In the genomic region with DNA sequence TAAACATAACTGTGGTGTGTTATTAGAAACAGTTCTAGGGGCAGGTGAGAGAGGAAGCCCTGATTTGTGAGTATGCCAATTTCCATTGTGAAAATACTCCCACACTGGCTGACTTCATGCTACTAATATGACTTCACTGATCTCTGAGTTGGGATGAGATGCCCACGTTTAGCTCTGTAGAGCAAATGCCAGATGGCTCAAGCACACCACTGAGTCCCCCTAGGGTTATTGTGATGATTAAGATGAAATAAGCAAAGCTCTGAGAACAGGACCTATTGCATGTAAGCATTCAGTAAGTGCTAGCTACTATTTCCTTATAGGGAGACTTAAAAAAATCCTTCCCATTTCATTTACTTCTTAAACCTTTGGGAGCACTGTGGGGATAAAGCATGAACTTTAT, we compare ENCODE assay signal across 20 cellular contexts.
"Had no signal": no experiment of that assay in that cellular context is flagged by ENCODE, and none has a peak within 500 bp of the region (broad histone marks: within the 10 kb centered on the region; RNA-seq: fewer than 3 reads in every experiment).

No MANE protein-coding gene starts in this region.

- H3K4me3 ChIP-seq: body of pancreas, esophagus squamous epithelium, gastrocnemius medialis, tibial artery had no signal

- ATAC-seq: activated CD4-positive, alpha-beta T cell treated with anti-CD3 and anti-CD28 coated beads for 36 hours; body of pancreas; effector memory CD8-positive, alpha-beta T cell; gastrocnemius medialis; left ventricle myocardium superior; sciatic nerve had no signal

- DNase-seq: activated CD4-positive, alpha-beta T cell treated with anti-CD3 and anti-CD28 coated beads for 36 hours; activated CD4-positive, alpha-beta T cell treated with anti-CD3 and anti-CD28 coated beads, Interleukin-2, amount 50 U/mL, for 48 hours; activated T-cell treated with anti-CD3 and anti-CD28 coated beads for 4 hours; amygdala; body of pancreas; caudate nucleus; effector memory CD8-positive, alpha-beta T cell; esophagus squamous epithelium; gastrocnemius medialis; head of caudate nucleus; kidney glomerular epithelial cell; left ventricle myocardium superior; nephron progenitor cell; nucleus accumbens; stimulated activated CD4-positive, alpha-beta T cell treated with anti-CD3 and anti-CD28 coated beads, Interleukin-12 subunit alpha, Interleukin-12 subunit beta, amount 100 ng/mL, for 4 hours; stimulated activated CD4-positive, alpha-beta T cell treated with anti-CD3 and anti-CD28 coated beads, Interleukin-1b, Interleukin-23, amount 100 ng/mL, for 48 hours; stimulated activated CD8-positive, alpha-beta memory T cell treated with anti-CD3 and anti-CD28 coated beads, Interleukin-4, amount 100 ng/mL, for 48 hours; stimulated activated naive CD4-positive, alpha-beta T cell; tibial artery had no signal
